In the genomic region with DNA sequence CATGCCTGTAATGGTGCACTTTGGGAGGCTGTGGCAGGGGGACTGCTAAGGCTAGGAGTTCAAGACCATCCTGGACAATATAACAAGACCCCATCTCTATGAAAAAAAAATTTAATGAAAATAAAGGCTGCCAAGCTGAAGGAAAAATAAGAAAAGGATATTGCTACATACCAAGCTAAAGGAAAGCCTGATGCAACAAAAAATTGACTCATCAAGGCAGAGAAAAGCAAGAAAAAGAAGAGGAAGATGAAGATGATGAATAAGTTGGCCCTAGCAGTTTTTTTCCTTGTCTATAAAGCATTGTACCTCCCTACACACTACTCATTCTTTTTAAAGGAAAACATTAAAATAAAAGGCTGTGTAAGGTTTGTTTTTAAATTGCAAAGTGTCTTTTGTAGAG, we compare ENCODE assay signal across 22 cellular contexts.
DNase-seq lines count a peak whose midpoint lies in the region; ATAC-seq, FAIRE-seq and TF ChIP-seq lines count a peak whose summit lies in the region.
"Had no signal": no experiment of that assay in that cellular context is flagged by ENCODE, and none has a peak within 500 bp of the region (broad histone marks: within the 10 kb centered on the region; RNA-seq: fewer than 3 reads in every experiment).

No MANE protein-coding gene starts in this region.

- intact Hi-C loops in CD14-positive monocyte (cut with micrococcal nuclease): no loop called here
- intact Hi-C loops in IMR-90 (cut with micrococcal nuclease): no loop called here
- intact Hi-C loops in CD8-positive, alpha-beta T cell (cut with DNase I, micrococcal nuclease): no loop called here
- intact Hi-C loops in activated naive CD4-positive, alpha-beta T cell treated with anti-CD3 and anti-CD28 coated beads for 36 hours (cut with micrococcal nuclease): no loop called here

- H2BK5ac ChIP-seq in IMR-90 (ENCODE audit: low read depth, low read length, poor library complexity, severe bottlenecking): no peak overlapping the region

- no peaks in the 10 kb centered on the region for H3K36me3 ChIP-seq in IMR-90 (ENCODE audit: control insufficient read depth, insufficient read depth, low read length)
- H3K36me3 ChIP-seq in bronchial epithelial cell (ENCODE audit: control insufficient read depth, insufficient read depth, low read length): no peaks in the 10 kb centered on the region
- H3K36me3 ChIP-seq in CD8-positive, alpha-beta T cell (ENCODE audit: insufficient read depth, low read length): no peaks in the 10 kb centered on the region
- H3K36me3 ChIP-seq: BLaER1 had no signal

- no peak for TF ChIP-seq RAD21 in IMR-90 (IDR thresholded peaks at IDR 0.05; ENCODE audit: low read length)

- H4K91ac ChIP-seq in IMR-90 (ENCODE audit: insufficient read depth, low read depth, low read length): no peak overlapping the region

- H3K9me3 ChIP-seq in IMR-90 (ENCODE audit: control insufficient read depth, insufficient read depth, low read length): no peaks in the 10 kb centered on the region
- no peaks in the 10 kb centered on the region for H3K9me3 ChIP-seq in CD8-positive, alpha-beta T cell (ENCODE audit: low read length)
- H3K9me3 ChIP-seq: BLaER1 had no signal

- H3K4me1 Mint-ChIP-seq in CD14-positive monocyte: peaks cover 15% of the 10 kb centered on the region
- no peaks in the 10 kb centered on the region for H3K4me1 Mint-ChIP-seq in CD8-positive, alpha-beta T cell (ENCODE audit: low read depth)
- no peaks in the 10 kb centered on the region for H3K4me1 Mint-ChIP-seq in activated naive CD4-positive, alpha-beta T cell treated with anti-CD3 and anti-CD28 coated beads for 36 hours (ENCODE audit: low read depth)
- H3K4me1 Mint-ChIP-seq: GM23338 had no signal

- H3K4me1 ChIP-seq in IMR-90 (ENCODE audit: control insufficient read depth, insufficient read depth, low read length): peaks cover 2% of the 10 kb centered on the region; the same call in 1 of the 2 replicates
- H3K4me1 ChIP-seq in CD8-positive, alpha-beta T cell (ENCODE audit: insufficient read depth, low read length): no peaks in the 10 kb centered on the region
- H3K4me1 ChIP-seq: BLaER1 had no signal

- dilution Hi-C loops in IMR-90 (cut with HindIII; ENCODE audit: low sequenced_read_pairs, unreplicated experiment): no loop called here

- no peak overlapping the region for H2AFZ ChIP-seq in IMR-90 (replicated peaks; ENCODE audit: low read length, poor library complexity)
- H2AFZ ChIP-seq: GM23338 had no signal

- H3K27me3 Mint-ChIP-seq in CD14-positive monocyte (ENCODE audit: low read depth in 3 of 3): peaks cover 0 to 2% (median 1%) of the 10 kb centered on the region in 3 donors
- peaks cover 2% of the 10 kb centered on the region for H3K27me3 Mint-ChIP-seq in CD8-positive, alpha-beta T cell (ENCODE audit: low read depth)
- H3K27me3 Mint-ChIP-seq in activated naive CD4-positive, alpha-beta T cell treated with anti-CD3 and anti-CD28 coated beads for 36 hours (ENCODE audit: low read depth): peaks cover 9% of the 10 kb centered on the region

- CTCF ChIA-PET in IMR-90 (lab: Yijun Ruan, JAX): no interaction called here
- CTCF ChIA-PET in CD8-positive, alpha-beta T cell (lab: Charles Lee): no interaction called here
- CTCF ChIA-PET in activated naive CD4-positive, alpha-beta T cell treated with anti-CD3 and anti-CD28 coated beads for 36 hours (lab: Charles Lee): no interaction called here

- ATAC-seq in IMR-90 (ENCODE audit: low read depth) (peak; percentile 32), HG02678 (IDR thresholded peaks at IDR 0.05; ENCODE audit: unreplicated experiment) (no peak)
- ATAC-seq in CD8-positive, alpha-beta T cell: no peak
- ATAC-seq: HCT116 had no signal

- H2AK9ac ChIP-seq in IMR-90 (replicated peaks; ENCODE audit: low read depth, low read length, poor library complexity): no peak overlapping the region

- H3K4ac ChIP-seq in IMR-90 (ENCODE audit: low read depth, low read length): no peak overlapping the region

- H3K4me3 ChIP-seq in IMR-90 (ENCODE audit: insufficient read depth, low read depth, low read length) (no peak overlapping the region), bronchial epithelial cell (ENCODE audit: low read depth, low read length) (no peak overlapping the region), fibroblast of pulmonary artery (replicated peaks; ENCODE audit: low read depth, low read length) (no peak overlapping the region)
- H3K4me3 ChIP-seq in CD8-positive, alpha-beta T cell (ENCODE audit: low read depth, low read length): no peak overlapping the region
- H3K4me3 ChIP-seq: BLaER1, GM23338, K562 had no signal

- H2BK120ac ChIP-seq in IMR-90 (ENCODE audit: low read depth, low read length): no peak overlapping the region

- no peak overlapping the region for H2BK15ac ChIP-seq in IMR-90 (ENCODE audit: low read depth, low read length)

- H3K27me3 ChIP-seq in IMR-90 (ENCODE audit: control insufficient read depth, insufficient read depth, low read length): no peaks in the 10 kb centered on the region
- H3K27me3 ChIP-seq in bronchial epithelial cell (ENCODE audit: control insufficient read depth, insufficient read depth, low read length): no peaks in the 10 kb centered on the region
- H3K27me3 ChIP-seq in CD8-positive, alpha-beta T cell (ENCODE audit: insufficient read depth, low read length): no peaks in the 10 kb centered on the region
- H3K27me3 ChIP-seq: BLaER1 had no signal

- no peak overlapping the region for H3K4me2 ChIP-seq in IMR-90 (ENCODE audit: low read depth, low read length)
- H3K4me2 ChIP-seq: BLaER1, GM23338 had no signal

- TF ChIP-seq CTCF in CD14-positive monocyte (IDR thresholded peaks at IDR 0.05) (no peak), IMR-90 (conservative IDR thresholded peaks at IDR 0.05; ENCODE audit: low read depth, low read length) (no peak), bronchial epithelial cell (IDR thresholded peaks at IDR 0.05; ENCODE audit: insufficient read depth, low read length, severe bottlenecking) (no peak), fibroblast of pulmonary artery (IDR thresholded peaks at IDR 0.05; ENCODE audit: low read length, missing control alignments) (no peak)
- TF ChIP-seq CTCF in CD8-positive, alpha-beta T cell (IDR thresholded peaks at IDR 0.05): no peak

- H2BK20ac ChIP-seq in IMR-90 (ENCODE audit: low read depth, low read length): no peak overlapping the region

- POLR2A ChIA-PET in IMR-90 (lab: Charles Lee; ENCODE audit: unreplicated experiment): interaction anchor here (0.5 kb wide), 1 partner anchor 63 kb away, joined by 6 read pairs; no protein-coding TSS in a partner anchor
- POLR2A ChIA-PET in CD8-positive, alpha-beta T cell (lab: Charles Lee): no interaction called here

- H3K23ac ChIP-seq in IMR-90 (ENCODE audit: low read depth, low read length): no peak overlapping the region; the same call in 1 of the 2 replicates

- H3K27ac ChIP-seq in IMR-90 (ENCODE audit: insufficient read depth, low read length): no peak overlapping the region
- H3K27ac ChIP-seq in CD8-positive, alpha-beta T cell (ENCODE audit: low read depth, low read length): no peak overlapping the region
- H3K27ac ChIP-seq: BLaER1 had no signal

- H3K27ac Mint-ChIP-seq in CD14-positive monocyte: peak overlapping the region in 4 of 7 donors; percentile 22 to 65 (median 35)
- H3K27ac Mint-ChIP-seq in CD8-positive, alpha-beta T cell: no peak overlapping the region
- H3K27ac Mint-ChIP-seq in activated naive CD4-positive, alpha-beta T cell treated with anti-CD3 and anti-CD28 coated beads for 36 hours: no peak overlapping the region
- H3K27ac Mint-ChIP-seq: GM23338 had no signal

- no peak for FAIRE-seq in bronchial epithelial cell (lab: Jason Lieb, UNC)
- FAIRE-seq: A204.1, GM19239, K562 had no signal

- no peak overlapping the region for H3K18ac ChIP-seq in IMR-90 (ENCODE audit: low read depth, low read length)

- H3K36me3 Mint-ChIP-seq in CD14-positive monocyte: no peaks in the 10 kb centered on the region
- no peaks in the 10 kb centered on the region for H3K36me3 Mint-ChIP-seq in CD8-positive, alpha-beta T cell
- H3K36me3 Mint-ChIP-seq in activated naive CD4-positive, alpha-beta T cell treated with anti-CD3 and anti-CD28 coated beads for 36 hours (ENCODE audit: low read depth): no peaks in the 10 kb centered on the region

- no peaks in the 10 kb centered on the region for H3K9me1 ChIP-seq in IMR-90 (ENCODE audit: insufficient read depth, low read length)

- no peaks in the 10 kb centered on the region for H3K79me1 ChIP-seq in IMR-90 (ENCODE audit: low read depth in 1 of 2, low read length in 2 of 2)

- no peak overlapping the region for H2AK5ac ChIP-seq in IMR-90 (ENCODE audit: low read depth, low read length)

- TF ChIP-seq POLR2A in IMR-90 (IDR thresholded peaks at IDR 0.05; ENCODE audit: low read depth, low read length): no peak

- no peak overlapping the region for H4K5ac ChIP-seq in IMR-90 (ENCODE audit: low read depth, low read length)

- peaks cover 3 to 13% (median 7%) of the 10 kb centered on the region in 7 donors for H3K9me3 Mint-ChIP-seq in CD14-positive monocyte
- no peaks in the 10 kb centered on the region for H3K9me3 Mint-ChIP-seq in CD8-positive, alpha-beta T cell
- no peaks in the 10 kb centered on the region for H3K9me3 Mint-ChIP-seq in activated naive CD4-positive, alpha-beta T cell treated with anti-CD3 and anti-CD28 coated beads for 36 hours
- H3K9me3 Mint-ChIP-seq: GM23338 had no signal

- H4K8ac ChIP-seq in IMR-90 (ENCODE audit: low read depth in 2 of 2, low read length in 2 of 2): no peak overlapping the region

- in situ Hi-C loops in IMR-90 (cut with MboI; ENCODE audit: low sequenced_read_pairs): no loop called here

- H3K4me3 Mint-ChIP-seq in CD14-positive monocyte: peak overlapping the region in 1 of 2 donors; percentile 55
- no peak overlapping the region for H3K4me3 Mint-ChIP-seq in CD8-positive, alpha-beta T cell
- no peak overlapping the region for H3K4me3 Mint-ChIP-seq in activated naive CD4-positive, alpha-beta T cell treated with anti-CD3 and anti-CD28 coated beads for 36 hours
- H3K4me3 Mint-ChIP-seq: GM23338 had no signal

- no peak overlapping the region for H3K14ac ChIP-seq in IMR-90 (replicated peaks; ENCODE audit: low read depth, low read length)

- H3K9ac ChIP-seq in IMR-90 (ENCODE audit: low read depth, low read length): no peak overlapping the region
- H3K9ac ChIP-seq: BLaER1 had no signal

- no peak for DNase-seq in CD14-positive monocyte (ENCODE audit: low spot score)
- DNase-seq in IMR-90: peak; percentile 37
- peak; percentile 53 for DNase-seq in bronchial epithelial cell (ENCODE audit: low read depth)
- DNase-seq in fibroblast of pulmonary artery (ENCODE audit: low read depth): peak; percentile 44
- no peak for DNase-seq in CD8-positive, alpha-beta T cell
- no peak for DNase-seq in activated naive CD4-positive, alpha-beta T cell treated with anti-CD3 and anti-CD28 coated beads for 36 hours
- DNase-seq in anterior cingulate cortex (lab: John Stamatoyannopoulos, UW): no peak
- DNase-seq: DND-41, GDM1, NCI-H1417 treated with DMSO at 0.1 percent for 48 hours, NCI-H187 treated with DMSO at 0.1 percent for 48 hours, NCI-H2227 treated with DMSO at 0.1 percent for 48 hours, NCI-H524, NCI-H82, Right ventricle myocardium superior had no signal

- BruUV-seq in IMR-90 (replicated peaks; lab: Mats Ljungman, UMichigan): no TSS peak

- H3K56ac ChIP-seq in IMR-90 (ENCODE audit: extremely low read depth, insufficient read depth, low read length): no peak overlapping the region

- H4K20me1 ChIP-seq in IMR-90 (ENCODE audit: insufficient read depth, low read length): no peaks in the 10 kb centered on the region
- H4K20me1 ChIP-seq: BLaER1 had no signal

TF ChIP-seq in IMR-90, 13 proteins besides CTCF, POLR2A, EP300 and RAD21 (continues in another document):
- no peak for TF ChIP-seq MAFK (IDR thresholded peaks at IDR 0.05; ENCODE audit: low read depth, low read length)

Comparison
In these comparisons a context has a peak if more than half of its experiments do, and no peak if none do; other contexts are left out.
1. DNase-seq: peak in IMR-90 (single experiment), bronchial epithelial cell (single experiment) and fibroblast of pulmonary artery (single experiment); none in CD14-positive monocyte (single experiment), CD8-positive, alpha-beta T cell (0 of 7), activated naive CD4-positive, alpha-beta T cell treated with anti-CD3 and anti-CD28 coated beads for 36 hours (single experiment) and anterior cingulate cortex (0 of 58).
2. H3K27ac Mint-ChIP-seq: peak in CD14-positive monocyte (4 of 7); none in CD8-positive, alpha-beta T cell (single experiment) and activated naive CD4-positive, alpha-beta T cell treated with anti-CD3 and anti-CD28 coated beads for 36 hours (single experiment).